ENCODE assay signal across 8 cellular contexts in the genomic region with DNA sequence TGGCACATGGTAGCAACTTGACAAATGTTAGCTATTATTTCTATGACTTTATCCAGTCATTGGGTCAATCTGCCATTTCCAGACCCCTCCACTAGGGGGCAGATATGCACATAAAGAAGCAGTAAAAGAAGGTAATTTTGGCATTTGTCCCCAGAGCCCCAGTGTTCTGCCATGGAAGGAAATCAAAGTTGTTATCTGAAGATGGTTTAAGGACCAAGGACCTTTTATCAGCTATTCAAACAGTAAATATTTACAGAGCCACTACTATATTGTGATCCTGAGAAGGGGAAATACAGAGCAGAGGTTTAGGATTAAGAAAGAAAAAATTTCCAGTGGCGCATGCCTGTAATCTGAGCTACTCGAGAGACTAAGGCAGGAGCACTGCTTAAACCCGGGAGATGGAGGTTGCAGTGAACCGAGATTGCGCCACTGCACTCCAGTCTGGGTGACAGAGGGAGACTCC. TPM values are rescaled to one million over a fixed set of nuclear protein-coding genes. Genes with fewer than 3 reads are reported as not detected.
DNase-seq lines count a peak whose midpoint lies in the region; ATAC-seq and TF ChIP-seq lines count a peak whose summit lies in the region.

No MANE protein-coding gene starts in this region.

- TF ChIP-seq CTCF in OCI-LY1 (IDR thresholded peaks at IDR 0.05; ENCODE audit: low read length) (peak; percentile 93), epithelial cell of esophagus (IDR thresholded peaks at IDR 0.05; ENCODE audit: insufficient read depth, low read depth, low read length, missing control alignments) (peak; percentile 88), natural killer cell (IDR thresholded peaks at IDR 0.05) (peak; percentile 86)

- H3F3A ChIP-seq in OCI-LY1 (ENCODE audit: insufficient read depth, low read length): no peaks in the 10 kb centered on the region

- peak overlapping the region; percentile 57 to 68 for H3K27ac Mint-ChIP-seq in natural killer cell

- H3K4me3 ChIP-seq in OCI-LY1 (ENCODE audit: low read depth, low read length, poor library complexity, severe bottlenecking): no peak overlapping the region
- no peak overlapping the region for H3K4me3 ChIP-seq in epithelial cell of esophagus (ENCODE audit: low read length)

- no peaks in the 10 kb centered on the region for H3K27me3 Mint-ChIP-seq in natural killer cell (ENCODE audit: low read depth in 2 of 2)

- peaks cover 6% of the 10 kb centered on the region for H3K36me3 Mint-ChIP-seq in natural killer cell

- peaks cover 5% of the 10 kb centered on the region in 2 donors for H3K4me1 Mint-ChIP-seq in natural killer cell

- intact Hi-C loops in natural killer cell (cut with micrococcal nuclease): loop anchor here (1.0 to 10.0 kb wide), 5 partner anchors 37 to 351 kb away; a partner anchor contains a TSS

- peaks cover 7% of the 10 kb centered on the region for H3K4me1 ChIP-seq in OCI-LY1 (ENCODE audit: insufficient read depth, low read length, severe bottlenecking)

- no peaks in the 10 kb centered on the region for H3K9me3 Mint-ChIP-seq in natural killer cell

- H3K79me2 ChIP-seq in OCI-LY1 (ENCODE audit: insufficient read depth, low read length): no peaks in the 10 kb centered on the region

- H3K4me3 Mint-ChIP-seq in natural killer cell: no peak overlapping the region

- H3K27me3 ChIP-seq in OCI-LY1 (ENCODE audit: insufficient read depth, low read length): no peaks in the 10 kb centered on the region

- peaks cover 50% of the 10 kb centered on the region for H3K36me3 ChIP-seq in OCI-LY1 (ENCODE audit: insufficient read depth, low read length)

- no peaks in the 10 kb centered on the region for H3K9me3 ChIP-seq in OCI-LY1 (ENCODE audit: low read length)

- peak; percentile 78 for DNase-seq in EL
- DNase-seq in HUDEP-2 (lab: John Stamatoyannopoulos, UW; ENCODE audit: unreplicated experiment in 76 of 76): peak in 69 of 76 experiments; percentile 17 to 86 (median 58)
- peak; percentile 84 for DNase-seq in activated CD8-positive, alpha-beta memory T cell treated with anti-CD3 and anti-CD28 coated beads, Interleukin-2, amount 50 U/mL, for 48 hours
- peak; percentile 72 for DNase-seq in epithelial cell of esophagus (ENCODE audit: low read depth)
- peak; percentile 63 for DNase-seq in natural killer cell
- DNase-seq in substantia nigra (lab: John Stamatoyannopoulos, UW): peak in 37 of 49 donors; percentile 5 to 79 (median 54)

- H2AFZ ChIP-seq in OCI-LY1 (ENCODE audit: low read length): no peak overlapping the region

- no peak overlapping the region for H3K9ac ChIP-seq in OCI-LY1 (ENCODE audit: low read length)

- no peak overlapping the region for H3K4me2 ChIP-seq in OCI-LY1 (ENCODE audit: low read length)

- peak; percentile 73 to 90 (median 82) for ATAC-seq in natural killer cell
- no peak for ATAC-seq in GM21526 (IDR thresholded peaks at IDR 0.05; ENCODE audit: low FRiP score, unreplicated experiment)

- no peak overlapping the region for H3K27ac ChIP-seq in OCI-LY1 (ENCODE audit: low read depth, low read length, poor library complexity, severe bottlenecking)
- H3K27ac ChIP-seq in substantia nigra (ENCODE audit: low read depth, low read length, poor library complexity, severe bottlenecking): peak overlapping the region; percentile 32

- H4K20me1 ChIP-seq in OCI-LY1 (ENCODE audit: insufficient read depth, low read length): 0 out of 2 replicates have a peak, but pooled peaks cover 3% of the 10 kb centered on the region

- H3K9me2 ChIP-seq in OCI-LY1 (ENCODE audit: low read depth, low read length): no peaks in the 10 kb centered on the region

RNA-seq across cellular contexts. Expression of a gene that starts 20.0 kb away (rescaled TPM):
- total RNA-seq in natural killer cell: 100 to 1,000 TPM in 2 of 3 donors, 10 to 100 TPM in 1; 97.8 to 209 (median 122) TPM

RNA-seq across cellular contexts. Expression of a gene that starts 35.2 kb away (rescaled TPM):
- total RNA-seq in natural killer cell: 1 to 10 TPM; 5.9 to 7.4 (median 6.8) TPM

RNA-seq across cellular contexts. Expression of a gene that starts 37.8 kb away (rescaled TPM):
- 1 to 10 TPM in 1 of 3 donors, not detected in 2; 1.0 TPM for total RNA-seq in natural killer cell

RNA-seq across cellular contexts. Expression of a gene that starts 44.0 kb away (rescaled TPM):
- 1,000 to 10,000 TPM; 1,375 to 1,532 (median 1,498) TPM for total RNA-seq in natural killer cell

RNA-seq across cellular contexts. Expression of a gene that starts 46.2 kb away (rescaled TPM):
- total RNA-seq in natural killer cell: 10 to 100 TPM in 1 of 3 donors, 1 to 10 TPM in 2; 3.7 to 12.9 (median 3.8) TPM
